Comparison of ENCODE assay signal across 24 cellular contexts in the genomic region with DNA sequence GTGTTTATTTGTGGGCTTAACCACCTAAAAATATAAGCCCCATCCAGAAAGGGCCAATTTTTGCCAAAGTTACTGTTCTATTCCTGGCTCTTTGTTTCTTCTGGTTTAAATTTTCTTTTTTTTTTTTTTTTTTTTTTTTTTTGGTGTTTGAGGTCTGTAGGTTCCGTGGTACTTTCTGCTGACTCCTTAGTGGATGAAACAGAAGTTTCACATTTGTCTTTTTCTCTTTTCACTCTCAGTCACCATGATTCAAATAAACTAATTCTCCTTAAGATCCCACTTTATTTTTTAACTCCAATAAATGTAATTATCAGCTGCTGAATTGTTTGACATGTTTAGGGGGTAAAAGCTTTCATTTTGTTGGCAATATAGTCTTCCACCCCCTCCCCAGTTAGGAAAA.
"Had no signal": no experiment of that assay in that cellular context is flagged by ENCODE, and none has a peak within 500 bp of the region (broad histone marks: within the 10 kb centered on the region; RNA-seq: fewer than 3 reads in every experiment).

No MANE protein-coding gene starts in this region.

- DNase-seq: activated CD4-positive, alpha-beta T cell treated with anti-CD3 and anti-CD28 coated beads, Interleukin-2, amount 10 ng/mL, durations not matched to agents 7 days and 5 days; activated effector memory CD4-positive, alpha-beta T cell treated with anti-CD3 and anti-CD28 coated beads, Interleukin-2, amount 50 U/mL, for 16 hours; activated naive CD4-positive, alpha-beta T cell treated with anti-CD3 and anti-CD28 coated beads for 36 hours; activated T-cell treated with anti-CD3 and anti-CD28 coated beads, Interleukin-2, amount 50 U/mL, for 1 hour; cerebellar nuclear complex; colonic mucosa; effector CD8-positive, alpha-beta T cell; glutamatergic neuron; left ventricle myocardium inferior; mesendoderm; nephron progenitor cell; right lobe of liver; stimulated activated CD4-positive, alpha-beta T cell treated with anti-CD3 and anti-CD28 coated beads, Interleukin-2, amount 100 ng/mL, for 48 hours; stimulated activated naive CD8-positive, alpha-beta T cell treated with anti-CD3 and anti-CD28 coated beads, Interleukin-15, Interleukin-2, amounts not matched to agents 100 U/mL and 50 U/mL, for 24 hours; T-helper 9 cell; testis; transverse colon had no signal

- H3K4me3 Mint-ChIP-seq: activated CD4-positive, alpha-beta T cell treated with anti-CD3 and anti-CD28 coated beads, Interleukin-2, amount 10 ng/mL, durations not matched to agents 7 days and 5 days; activated naive CD4-positive, alpha-beta T cell treated with anti-CD3 and anti-CD28 coated beads for 36 hours; brain; nephron progenitor cell had no signal

- H3K4me1 Mint-ChIP-seq: brain had no signal

- H3K27me3 ChIP-seq: ascending aorta, cardiac muscle cell, colonic mucosa, neutrophil, right lobe of liver, testis, transverse colon had no signal

- H3K9me3 Mint-ChIP-seq: activated CD4-positive, alpha-beta T cell treated with anti-CD3 and anti-CD28 coated beads, Interleukin-2, amount 10 ng/mL, durations not matched to agents 7 days and 5 days; brain; nephron progenitor cell had no signal

- ATAC-seq: right lobe of liver; stimulated activated naive CD8-positive, alpha-beta T cell treated with anti-CD3 and anti-CD28 coated beads, Interleukin-15, Interleukin-2, amounts not matched to agents 100 U/mL and 50 U/mL, for 24 hours had no signal

- H3K4me3 ChIP-seq: ascending aorta, cardiac muscle cell, colonic mucosa, left ventricle myocardium inferior, lung, right lobe of liver, testis, transverse colon had no signal

- H3K4me1 ChIP-seq: ascending aorta, colonic mucosa, left ventricle myocardium inferior, right lobe of liver, testis, transverse colon had no signal

- H3K36me3 ChIP-seq: ascending aorta, cardiac muscle cell, colonic mucosa, left ventricle myocardium inferior, neutrophil, right lobe of liver, transverse colon had no signal

- H3K9me3 ChIP-seq: ascending aorta, colonic mucosa, left ventricle myocardium inferior, neutrophil, right lobe of liver, testis, transverse colon had no signal

- H3K27ac ChIP-seq: ascending aorta, cardiac muscle cell, colonic mucosa, left ventricle myocardium inferior, neutrophil, right lobe of liver, testis, transverse colon, VCaP had no signal

- H3K27me3 Mint-ChIP-seq: activated CD4-positive, alpha-beta T cell treated with anti-CD3 and anti-CD28 coated beads, Interleukin-2, amount 10 ng/mL, durations not matched to agents 7 days and 5 days; progenitor cell of endocrine pancreas had no signal

- H3K36me3 Mint-ChIP-seq: brain had no signal

- H3K27ac Mint-ChIP-seq: activated naive CD4-positive, alpha-beta T cell treated with anti-CD3 and anti-CD28 coated beads for 36 hours; brain; nephron progenitor cell; progenitor cell of endocrine pancreas had no signal
